In the genomic region with DNA sequence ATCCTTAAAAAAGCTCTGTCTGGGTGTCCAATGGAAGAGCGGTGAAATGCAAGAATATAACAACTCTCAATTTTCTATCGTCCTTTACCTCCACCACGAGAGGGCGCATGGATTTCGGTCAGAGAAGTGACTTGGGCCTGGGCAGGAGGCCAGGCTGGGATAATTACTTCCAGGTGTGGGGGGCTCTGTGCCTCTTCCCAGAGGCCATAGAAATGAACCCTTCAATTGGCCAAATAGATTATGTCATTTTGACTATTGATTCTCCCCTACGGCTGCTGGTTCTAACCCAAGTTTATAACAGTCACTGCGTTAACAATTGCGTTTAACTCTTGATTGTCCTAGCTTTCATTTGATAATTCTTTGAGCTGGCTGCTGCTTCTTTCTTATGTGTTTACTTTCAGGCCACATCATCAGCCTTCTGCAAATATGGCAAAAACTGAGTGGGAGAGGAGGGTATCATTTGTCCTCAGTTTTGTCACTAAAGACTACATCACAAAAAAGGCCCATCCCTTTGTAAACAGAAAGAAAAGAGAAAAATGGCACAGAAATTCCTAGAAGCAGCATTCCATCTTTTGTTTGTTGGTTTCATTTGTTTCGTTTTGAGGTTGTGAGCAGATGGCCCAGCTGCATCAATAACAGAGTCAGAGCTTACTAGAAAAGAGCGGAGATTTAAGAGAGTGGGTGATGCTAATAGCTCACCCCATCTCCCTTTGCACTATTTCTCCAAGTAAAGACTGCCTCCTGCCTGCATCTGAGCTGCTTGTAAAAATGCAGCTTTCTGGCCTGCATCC, we compare ENCODE assay signal across 8 cellular contexts. TPM values are rescaled to one million over a fixed set of nuclear protein-coding genes. Genes with fewer than 3 reads are reported as not detected.
DNase-seq lines count a peak whose midpoint lies in the region; ATAC-seq and TF ChIP-seq lines count a peak whose summit lies in the region.

No MANE protein-coding gene starts in this region.

- peak; percentile 71 for ATAC-seq in CD4-positive, alpha-beta T cell (ENCODE audit: poor library complexity)
- peak; percentile 54 for ATAC-seq in HG02610 (IDR thresholded peaks at IDR 0.05; ENCODE audit: unreplicated experiment)
- ATAC-seq in central memory CD8-positive, alpha-beta T cell (replicated peaks; ENCODE audit: extremely low read depth, poor library complexity, severe bottlenecking), result no peak
- peak; percentile 79 for ATAC-seq in left colon
- ATAC-seq in GM19023 (IDR thresholded peaks at IDR 0.05; ENCODE audit: unreplicated experiment), result no peak

- H3K27me3 ChIP-seq in CD4-positive, alpha-beta T cell (ENCODE audit: control insufficient read depth, insufficient read depth, low read length), result no peaks in the 10 kb centered on the region

- no peak overlapping the region for H3K27ac Mint-ChIP-seq in CD4-positive, alpha-beta T cell
- H3K27ac Mint-ChIP-seq in central memory CD8-positive, alpha-beta T cell (ENCODE audit: low read depth), result no peak overlapping the region

- no peak overlapping the region for H3K27ac ChIP-seq in CD4-positive, alpha-beta T cell (ENCODE audit: low read depth, low read length)

- peak; percentile 89 for TF ChIP-seq CTCF in CD4-positive, alpha-beta T cell (IDR thresholded peaks at IDR 0.05)

- DNase-seq in CD4-positive, alpha-beta T cell, result peak; percentile 56 to 70 (median 64)
- DNase-seq in NCI-H345 (lab: John Stamatoyannopoulos, UW), result peak; percentile 95
- peak; percentile 70 for DNase-seq in activated CD4-positive, CD25-positive, alpha-beta regulatory T cell treated with anti-CD3 and anti-CD28 coated beads, Interleukin-2, amount 50 U/mL, for 72 hours
- DNase-seq in central memory CD8-positive, alpha-beta T cell (ENCODE audit: low spot score in 2 of 2), result peak; percentile 55 to 56
- DNase-seq in left colon, result peak; percentile 72 to 85
- peak; percentile 58 for DNase-seq in stimulated activated CD4-positive, alpha-beta T cell treated with anti-CD3 and anti-CD28 coated beads, Interleukin-2, amount 100 ng/mL, for 4 hours (ENCODE audit: low read depth)

- H3K27me3 Mint-ChIP-seq in CD4-positive, alpha-beta T cell, result no peaks in the 10 kb centered on the region
- no peaks in the 10 kb centered on the region for H3K27me3 Mint-ChIP-seq in central memory CD8-positive, alpha-beta T cell

- H3K9me3 ChIP-seq in CD4-positive, alpha-beta T cell (ENCODE audit: control insufficient read depth, low read length), result no peaks in the 10 kb centered on the region

- CTCF ChIA-PET in CD4-positive, alpha-beta T cell (lab: Charles Lee), result interaction anchor here (0.5 to 3.6 kb wide), 12 partner anchors 41 to 306 kb away, joined by 3 to 69 read pairs (median 4); partner anchors contain the start of gene SUB1

- POLR2A ChIA-PET in CD4-positive, alpha-beta T cell (lab: Charles Lee), result interaction anchor here (0.9 to 3.3 kb wide), 4 partner anchors 93 to 100 kb away, joined by 3 to 26 read pairs (median 7); partner anchors contain the start of gene SUB1

- H3K4me1 Mint-ChIP-seq in CD4-positive, alpha-beta T cell (ENCODE audit: low read depth), result no peaks in the 10 kb centered on the region
- no peaks in the 10 kb centered on the region for H3K4me1 Mint-ChIP-seq in central memory CD8-positive, alpha-beta T cell

- H3K36me3 Mint-ChIP-seq in CD4-positive, alpha-beta T cell (ENCODE audit: low read depth), result no peaks in the 10 kb centered on the region
- H3K36me3 Mint-ChIP-seq in central memory CD8-positive, alpha-beta T cell (ENCODE audit: insufficient read depth), result peaks cover 2% of the 10 kb centered on the region

- intact Hi-C loops in CD4-positive, alpha-beta T cell (cut with DNase I, micrococcal nuclease), result loop anchor here (1.0 to 10.0 kb wide), 6 partner anchors 32 to 255 kb away; no protein-coding TSS in a partner anchor
- intact Hi-C loops in left colon (cut with DNase I, micrococcal nuclease), result loop anchor here (5.0 to 10.0 kb wide), 3 partner anchors 97 to 125 kb away; partner anchors contain the start of gene SUB1 (in 1 of the 2)

- no peaks in the 10 kb centered on the region for H3K9me3 Mint-ChIP-seq in CD4-positive, alpha-beta T cell
- no peaks in the 10 kb centered on the region for H3K9me3 Mint-ChIP-seq in central memory CD8-positive, alpha-beta T cell

- no peak overlapping the region for H3K4me3 Mint-ChIP-seq in CD4-positive, alpha-beta T cell
- no peak overlapping the region for H3K4me3 Mint-ChIP-seq in central memory CD8-positive, alpha-beta T cell

RNA-seq across cellular contexts. Expression of gene ZFR, which starts 45.4 kb away (rescaled TPM):
- total RNA-seq in CD4-positive, alpha-beta T cell, result 10 to 100 TPM; 58.8 to 61.0 TPM
- total RNA-seq in left colon, result 10 to 100 TPM; 45.7 to 48.6 TPM

Comparison
In these comparisons a context has a peak if more than half of its experiments do, and no peak if none do; other contexts are left out.
1. ATAC-seq: peak in CD4-positive, alpha-beta T cell (single experiment), HG02610 (single experiment) and left colon (single experiment); none in central memory CD8-positive, alpha-beta T cell (single experiment) and GM19023 (single experiment).
2. Peak in every context shown above with its lines, with median percentiles within 50 percentile points of each other: DNase-seq.